14 cellular contexts compared by ENCODE assay signal in the genomic region with DNA sequence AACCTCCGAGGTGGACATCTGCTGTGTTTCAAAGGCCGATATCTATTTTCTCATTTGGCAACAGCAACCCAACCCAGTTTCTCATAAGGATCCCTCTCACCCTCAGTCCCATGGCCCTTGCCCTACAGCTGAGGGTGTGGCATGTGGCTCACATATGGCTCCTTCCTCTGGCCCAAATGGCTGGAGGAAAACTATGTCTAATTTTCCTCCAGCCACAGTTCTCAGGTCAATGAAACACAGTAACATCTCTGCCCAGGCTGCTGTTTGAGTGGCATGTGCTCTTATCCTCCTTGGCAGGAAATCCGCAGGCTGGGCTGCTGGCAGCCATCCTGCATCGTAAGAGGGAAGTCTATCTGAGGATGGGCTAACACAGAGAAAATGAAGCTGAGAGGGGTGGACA. TPM values are rescaled to one million over a fixed set of nuclear protein-coding genes. Genes with fewer than 3 reads are reported as not detected.
DNase-seq lines count a peak whose midpoint lies in the region; ATAC-seq and TF ChIP-seq lines count a peak whose summit lies in the region.
"Had no signal": no experiment of that assay in that cellular context is flagged by ENCODE, and none has a peak within 500 bp of the region (broad histone marks: within the 10 kb centered on the region; RNA-seq: fewer than 3 reads in every experiment).

No MANE protein-coding gene starts in this region.

- intact Hi-C loops in Right ventricle myocardium superior (cut with DNase I): no loop called here
- intact Hi-C loops in cardiac septum (cut with DNase I): no loop called here
- intact Hi-C loops in posterior vena cava (cut with DNase I): loop anchor here in 1 of 2 donors (2.0 to 5.0 kb wide), 2 partner anchors 46 to 65 kb away; partner anchors contain the start of gene RPA1
- intact Hi-C loops in uterus (cut with DNase I; ENCODE audit: low total_unique reads): no loop called here

- H3K9me3 ChIP-seq in uterus: no peaks in the 10 kb centered on the region

- peak overlapping the region; percentile 86 for H3K27ac Mint-ChIP-seq in glutamatergic neuron (ENCODE audit: unreplicated experiment)
- H3K27ac Mint-ChIP-seq: activated naive CD4-positive, alpha-beta T cell treated with anti-CD3 and anti-CD28 coated beads for 36 hours had no signal

- peaks cover 8 to 12% of the 10 kb centered on the region in 2 donors for H3K4me1 ChIP-seq in uterus

- peaks cover 13% of the 10 kb centered on the region for H3K4me1 Mint-ChIP-seq in glutamatergic neuron (ENCODE audit: low read depth, unreplicated experiment)

- no peak for TF ChIP-seq POLR2A in uterus (IDR thresholded peaks at IDR 0.05)

- H3K36me3 ChIP-seq in uterus: no peaks in the 10 kb centered on the region

- peaks cover 2% of the 10 kb centered on the region for H3K27me3 Mint-ChIP-seq in glutamatergic neuron (ENCODE audit: unreplicated experiment)

- H3K27ac ChIP-seq in uterus: peak overlapping the region; percentile 93 to 96

- H3K4me3 ChIP-seq in uterus: no peak overlapping the region

- TF ChIP-seq CTCF in glutamatergic neuron (IDR thresholded peaks at IDR 0.05; ENCODE audit: partially characterized antibody, unreplicated experiment) (no peak), uterus (IDR thresholded peaks at IDR 0.05) (no peak)

- no peaks in the 10 kb centered on the region for H3K27me3 ChIP-seq in uterus

- DNase-seq in Right ventricle myocardium superior (peak; percentile 77), cardiac septum (ENCODE audit: low spot score) (no peak), glutamatergic neuron (no peak), posterior vena cava (ENCODE audit: low spot score) (peak; percentile 74), uterus (no peak), NCI-H2171 treated with DMSO at 0.1 percent for 48 hours (lab: John Stamatoyannopoulos, UW) (no peak), NCI-H187 treated with DMSO at 0.1 percent for 48 hours (lab: John Stamatoyannopoulos, UW) (no peak), H4 (ENCODE audit: low spot score) (no peak)
- DNase-seq: activated naive CD4-positive, alpha-beta T cell treated with anti-CD3 and anti-CD28 coated beads for 36 hours; NCI-H187 had no signal

- ATAC-seq in Right ventricle myocardium superior (ENCODE audit: poor library complexity): peak; percentile 34
- ATAC-seq: HCT116, SK-N-SH treated with all-trans-retinoic acid at 6 μM for 48 hours had no signal

- peaks cover 3% of the 10 kb centered on the region for H3K9me3 Mint-ChIP-seq in glutamatergic neuron (ENCODE audit: unreplicated experiment)
- H3K9me3 Mint-ChIP-seq: activated naive CD4-positive, alpha-beta T cell treated with anti-CD3 and anti-CD28 coated beads for 36 hours had no signal

- H3K36me3 Mint-ChIP-seq in glutamatergic neuron (ENCODE audit: unreplicated experiment): no peaks in the 10 kb centered on the region

- no peak overlapping the region for H3K4me3 Mint-ChIP-seq in glutamatergic neuron (ENCODE audit: unreplicated experiment)
- H3K4me3 Mint-ChIP-seq: activated naive CD4-positive, alpha-beta T cell treated with anti-CD3 and anti-CD28 coated beads for 36 hours had no signal

RNA-seq across cellular contexts. Expression of gene SERPINF1, which starts 24.1 kb away (rescaled TPM):
- total RNA-seq in Right ventricle myocardium superior: 131 TPM
- 163 TPM for total RNA-seq in cardiac septum
- total RNA-seq in glutamatergic neuron (ENCODE audit: unreplicated experiment): 9.7 TPM
- total RNA-seq in posterior vena cava: 1,000 to 10,000 TPM in 1 of 2 donors, 100 to 1,000 TPM in 1; 710 to 1,223 TPM
- total RNA-seq in uterus: 100 to 1,000 TPM; 217 to 567 (median 435) TPM
- total RNA-seq in H4 (2014; rRNA removed; shearing (Covaris generic)): 0.74 and 12.0 TPM in 2 replicates
- total RNA-seq: activated naive CD4-positive, alpha-beta T cell treated with anti-CD3 and anti-CD28 coated beads for 36 hours; lung microvascular endothelial cell had no signal

RNA-seq across cellular contexts. Expression of gene SERPINF2, which starts 43.3 kb away (rescaled TPM):
- total RNA-seq in Right ventricle myocardium superior (0.32 TPM), cardiac septum (1.2 TPM), glutamatergic neuron (ENCODE audit: unreplicated experiment) (0.37 TPM), posterior vena cava (10 to 100 TPM; 40.7 to 41.7 TPM), uterus (10 to 100 TPM in 2 of 4 donors, 1 to 10 TPM in 1, under 1 TPM in 1; 0.83 to 21.5 (median 10.0) TPM)
- not detected in 2 replicates for total RNA-seq in H4 (2014; rRNA removed; shearing (Covaris generic))
- total RNA-seq: activated naive CD4-positive, alpha-beta T cell treated with anti-CD3 and anti-CD28 coated beads for 36 hours; glomerular endothelial cell; lung microvascular endothelial cell had no signal

RNA-seq across cellular contexts. Expression of gene SMYD4, which starts 43.8 kb away (rescaled TPM):
- total RNA-seq in Right ventricle myocardium superior (8.6 TPM), cardiac septum (8.8 TPM), glutamatergic neuron (ENCODE audit: unreplicated experiment) (11.4 TPM), posterior vena cava (10 to 100 TPM; 16.8 to 19.7 TPM), uterus (100 to 1,000 TPM in 1 of 4 donors, 10 to 100 TPM in 3; 19.1 to 101 (median 30.5) TPM)
- total RNA-seq in H4 (2014; rRNA removed; shearing (Covaris generic)): 7.9 and 8.5 TPM in 2 replicates

RNA-seq across cellular contexts. Expression of gene RPA1, which starts 43.9 kb away (rescaled TPM):
- total RNA-seq in Right ventricle myocardium superior (54.0 TPM), cardiac septum (76.7 TPM), glutamatergic neuron (ENCODE audit: unreplicated experiment) (43.4 TPM), posterior vena cava (10 to 100 TPM; 77.3 to 86.2 TPM), uterus (100 to 1,000 TPM in 1 of 4 donors, 10 to 100 TPM in 3; 15.9 to 108 (median 41.5) TPM)
- total RNA-seq in H4 (2014; rRNA removed; shearing (Covaris generic)): 29.0 and 40.3 TPM in 2 replicates

Comparison
In these comparisons a context has a peak if more than half of its experiments do, and no peak if none do; other contexts are left out.
1. DNase-seq: peak in Right ventricle myocardium superior (single experiment) and posterior vena cava (single experiment); none in cardiac septum (single experiment), glutamatergic neuron (single experiment), uterus (0 of 2), NCI-H2171 treated with DMSO at 0.1 percent for 48 hours (single experiment), NCI-H187 treated with DMSO at 0.1 percent for 48 hours (single experiment) and H4 (single experiment).
2. RNA of gene SERPINF1, which starts 24.1 kb away (total RNA-seq): 710 to 1,223 TPM in posterior vena cava, 217 to 567 TPM in uterus, 163 TPM in cardiac septum (single experiment) and 131 TPM in Right ventricle myocardium superior (single experiment); 9.7 TPM in glutamatergic neuron (single experiment) and 0.74 to 12.0 TPM in H4; every median in the first group is over 10 times any median in the second.